In the genomic region with DNA sequence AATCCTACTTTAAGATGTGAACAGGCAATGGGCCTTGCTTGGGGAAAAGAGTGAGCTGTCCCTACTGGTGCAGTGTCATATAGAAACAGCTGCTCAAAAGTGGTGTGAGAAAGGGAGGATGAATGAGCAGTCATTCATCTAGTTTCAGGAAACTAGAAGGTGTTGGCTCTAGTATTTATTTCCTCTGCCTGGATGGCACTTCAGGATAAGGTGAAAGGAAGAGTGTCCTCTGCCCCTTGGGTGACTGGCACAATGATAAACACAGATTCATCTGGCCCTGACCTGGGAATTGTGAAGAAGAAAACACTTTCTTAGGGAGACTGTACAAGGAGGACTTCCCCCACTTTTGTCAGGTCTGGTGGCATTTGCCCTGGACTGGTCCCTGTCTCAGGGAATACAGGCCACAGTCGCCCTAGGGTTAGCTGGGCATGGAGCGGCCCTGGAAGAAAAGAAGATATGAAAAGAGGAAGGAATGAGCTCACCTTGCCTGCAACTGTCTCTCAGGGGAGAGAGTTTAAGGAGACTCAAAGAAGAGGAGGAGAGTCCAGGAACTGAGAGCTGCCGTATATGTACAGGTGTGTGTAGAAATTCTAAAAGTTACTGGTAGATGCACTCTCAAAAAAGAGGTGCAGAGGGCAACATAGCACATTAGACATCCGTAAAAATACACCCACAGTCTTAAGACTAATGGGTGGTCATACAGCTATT, we compare ENCODE assay signal across 1 cellular context.
TF ChIP-seq lines count a peak whose summit lies in the region.

No MANE protein-coding gene starts in this region.

TF ChIP-seq in HCT116, 20 proteins besides CTCF, POLR2A, EP300 and RAD21:
- no peak for TF ChIP-seq SRF (IDR thresholded peaks at IDR 0.05; ENCODE audit: low read depth)
- no peak for TF ChIP-seq ELF1 (IDR thresholded peaks at IDR 0.05; ENCODE audit: borderline replicate concordance, low read depth)
- no peak for TF ChIP-seq JUND (IDR thresholded peaks at IDR 0.05)
- no peak for TF ChIP-seq EGR1 (IDR thresholded peaks at IDR 0.05; ENCODE audit: low read depth)
- TF ChIP-seq, protein P1, sequence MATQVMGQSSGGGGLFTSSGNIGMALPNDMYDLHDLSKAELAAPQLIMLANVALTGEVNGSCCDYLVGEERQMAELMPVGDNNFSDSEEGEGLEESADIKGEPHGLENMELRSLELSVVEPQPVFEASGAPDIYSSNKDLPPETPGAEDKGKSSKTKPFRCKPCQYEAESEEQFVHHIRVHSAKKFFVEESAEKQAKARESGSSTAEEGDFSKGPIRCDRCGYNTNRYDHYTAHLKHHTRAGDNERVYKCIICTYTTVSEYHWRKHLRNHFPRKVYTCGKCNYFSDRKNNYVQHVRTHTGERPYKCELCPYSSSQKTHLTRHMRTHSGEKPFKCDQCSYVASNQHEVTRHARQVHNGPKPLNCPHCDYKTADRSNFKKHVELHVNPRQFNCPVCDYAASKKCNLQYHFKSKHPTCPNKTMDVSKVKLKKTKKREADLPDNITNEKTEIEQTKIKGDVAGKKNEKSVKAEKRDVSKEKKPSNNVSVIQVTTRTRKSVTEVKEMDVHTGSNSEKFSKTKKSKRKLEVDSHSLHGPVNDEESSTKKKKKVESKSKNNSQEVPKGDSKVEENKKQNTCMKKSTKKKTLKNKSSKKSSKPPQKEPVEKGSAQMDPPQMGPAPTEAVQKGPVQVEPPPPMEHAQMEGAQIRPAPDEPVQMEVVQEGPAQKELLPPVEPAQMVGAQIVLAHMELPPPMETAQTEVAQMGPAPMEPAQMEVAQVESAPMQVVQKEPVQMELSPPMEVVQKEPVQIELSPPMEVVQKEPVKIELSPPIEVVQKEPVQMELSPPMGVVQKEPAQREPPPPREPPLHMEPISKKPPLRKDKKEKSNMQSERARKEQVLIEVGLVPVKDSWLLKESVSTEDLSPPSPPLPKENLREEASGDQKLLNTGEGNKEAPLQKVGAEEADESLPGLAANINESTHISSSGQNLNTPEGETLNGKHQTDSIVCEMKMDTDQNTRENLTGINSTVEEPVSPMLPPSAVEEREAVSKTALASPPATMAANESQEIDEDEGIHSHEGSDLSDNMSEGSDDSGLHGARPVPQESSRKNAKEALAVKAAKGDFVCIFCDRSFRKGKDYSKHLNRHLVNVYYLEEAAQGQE (IDR thresholded peaks at IDR 0.05; ENCODE audit: low read depth): no peak
- no peak for TF ChIP-seq FOSL1 (IDR thresholded peaks at IDR 0.05; ENCODE audit: low read depth)
- TF ChIP-seq, protein P2, sequence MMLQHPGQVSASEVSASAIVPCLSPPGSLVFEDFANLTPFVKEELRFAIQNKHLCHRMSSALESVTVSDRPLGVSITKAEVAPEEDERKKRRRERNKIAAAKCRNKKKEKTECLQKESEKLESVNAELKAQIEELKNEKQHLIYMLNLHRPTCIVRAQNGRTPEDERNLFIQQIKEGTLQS (IDR thresholded peaks at IDR 0.05): no peak
- no peak for TF ChIP-seq CBX3 (IDR thresholded peaks at IDR 0.05; ENCODE audit: low read depth)
- TF ChIP-seq ZNF274 (IDR thresholded peaks at IDR 0.05; ENCODE audit: low read depth, low read length): no peak
- TF ChIP-seq, protein P3, sequence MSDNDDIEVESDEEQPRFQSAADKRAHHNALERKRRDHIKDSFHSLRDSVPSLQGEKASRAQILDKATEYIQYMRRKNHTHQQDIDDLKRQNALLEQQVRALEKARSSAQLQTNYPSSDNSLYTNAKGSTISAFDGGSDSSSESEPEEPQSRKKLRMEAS (IDR thresholded peaks at IDR 0.05): no peak
- no peak for TF ChIP-seq YY1 (IDR thresholded peaks at IDR 0.05; ENCODE audit: extremely low read depth, insufficient replicate concordance, low read depth, low read length)
- TF ChIP-seq, protein P4, sequence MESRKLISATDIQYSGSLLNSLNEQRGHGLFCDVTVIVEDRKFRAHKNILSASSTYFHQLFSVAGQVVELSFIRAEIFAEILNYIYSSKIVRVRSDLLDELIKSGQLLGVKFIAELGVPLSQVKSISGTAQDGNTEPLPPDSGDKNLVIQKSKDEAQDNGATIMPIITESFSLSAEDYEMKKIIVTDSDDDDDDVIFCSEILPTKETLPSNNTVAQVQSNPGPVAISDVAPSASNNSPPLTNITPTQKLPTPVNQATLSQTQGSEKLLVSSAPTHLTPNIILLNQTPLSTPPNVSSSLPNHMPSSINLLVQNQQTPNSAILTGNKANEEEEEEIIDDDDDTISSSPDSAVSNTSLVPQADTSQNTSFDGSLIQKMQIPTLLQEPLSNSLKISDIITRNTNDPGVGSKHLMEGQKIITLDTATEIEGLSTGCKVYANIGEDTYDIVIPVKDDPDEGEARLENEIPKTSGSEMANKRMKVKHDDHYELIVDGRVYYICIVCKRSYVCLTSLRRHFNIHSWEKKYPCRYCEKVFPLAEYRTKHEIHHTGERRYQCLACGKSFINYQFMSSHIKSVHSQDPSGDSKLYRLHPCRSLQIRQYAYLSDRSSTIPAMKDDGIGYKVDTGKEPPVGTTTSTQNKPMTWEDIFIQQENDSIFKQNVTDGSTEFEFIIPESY (IDR thresholded peaks at IDR 0.05; ENCODE audit: extremely low read depth, insufficient replicate concordance, low read length): no peak
- TF ChIP-seq SP1 (IDR thresholded peaks at IDR 0.05; ENCODE audit: low read depth): no peak
- no peak for TF ChIP-seq POLR2AphosphoS5 (IDR thresholded peaks at IDR 0.05; ENCODE audit: low read depth, low read length)
- TF ChIP-seq EZH2phosphoT487 (IDR thresholded peaks at IDR 0.05; ENCODE audit: borderline replicate concordance): no peak
